2 cellular contexts compared by ENCODE assay signal in the genomic region with DNA sequence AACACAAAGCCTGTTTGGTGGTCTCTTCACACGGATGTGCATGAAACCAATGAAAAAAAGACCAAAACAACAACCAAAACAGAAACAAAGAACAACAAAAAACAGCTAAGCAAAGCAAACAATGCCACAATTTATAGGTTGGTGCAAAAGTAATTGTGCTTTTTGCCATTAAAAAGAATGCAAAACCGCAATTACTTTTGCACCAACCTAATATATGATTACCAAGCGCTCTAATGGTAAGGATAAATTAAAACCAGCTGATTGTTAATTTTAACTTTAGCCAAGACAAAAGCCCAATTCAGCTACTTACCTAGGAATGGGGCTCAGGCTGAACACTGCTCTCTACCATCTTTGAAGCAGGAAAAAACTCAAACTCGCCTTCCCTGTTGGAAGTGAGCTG.
TF ChIP-seq lines count a peak whose summit lies in the region.

No MANE protein-coding gene starts in this region.

TF ChIP-seq in HepG2, 621 proteins besides CTCF, POLR2A, EP300 and RAD21:
- TF ChIP-seq MAF1 (CRISPR knock-in tag; IDR thresholded peaks at IDR 0.05; ENCODE audit: borderline replicate concordance): no peak
- TF ChIP-seq, protein P1, sequence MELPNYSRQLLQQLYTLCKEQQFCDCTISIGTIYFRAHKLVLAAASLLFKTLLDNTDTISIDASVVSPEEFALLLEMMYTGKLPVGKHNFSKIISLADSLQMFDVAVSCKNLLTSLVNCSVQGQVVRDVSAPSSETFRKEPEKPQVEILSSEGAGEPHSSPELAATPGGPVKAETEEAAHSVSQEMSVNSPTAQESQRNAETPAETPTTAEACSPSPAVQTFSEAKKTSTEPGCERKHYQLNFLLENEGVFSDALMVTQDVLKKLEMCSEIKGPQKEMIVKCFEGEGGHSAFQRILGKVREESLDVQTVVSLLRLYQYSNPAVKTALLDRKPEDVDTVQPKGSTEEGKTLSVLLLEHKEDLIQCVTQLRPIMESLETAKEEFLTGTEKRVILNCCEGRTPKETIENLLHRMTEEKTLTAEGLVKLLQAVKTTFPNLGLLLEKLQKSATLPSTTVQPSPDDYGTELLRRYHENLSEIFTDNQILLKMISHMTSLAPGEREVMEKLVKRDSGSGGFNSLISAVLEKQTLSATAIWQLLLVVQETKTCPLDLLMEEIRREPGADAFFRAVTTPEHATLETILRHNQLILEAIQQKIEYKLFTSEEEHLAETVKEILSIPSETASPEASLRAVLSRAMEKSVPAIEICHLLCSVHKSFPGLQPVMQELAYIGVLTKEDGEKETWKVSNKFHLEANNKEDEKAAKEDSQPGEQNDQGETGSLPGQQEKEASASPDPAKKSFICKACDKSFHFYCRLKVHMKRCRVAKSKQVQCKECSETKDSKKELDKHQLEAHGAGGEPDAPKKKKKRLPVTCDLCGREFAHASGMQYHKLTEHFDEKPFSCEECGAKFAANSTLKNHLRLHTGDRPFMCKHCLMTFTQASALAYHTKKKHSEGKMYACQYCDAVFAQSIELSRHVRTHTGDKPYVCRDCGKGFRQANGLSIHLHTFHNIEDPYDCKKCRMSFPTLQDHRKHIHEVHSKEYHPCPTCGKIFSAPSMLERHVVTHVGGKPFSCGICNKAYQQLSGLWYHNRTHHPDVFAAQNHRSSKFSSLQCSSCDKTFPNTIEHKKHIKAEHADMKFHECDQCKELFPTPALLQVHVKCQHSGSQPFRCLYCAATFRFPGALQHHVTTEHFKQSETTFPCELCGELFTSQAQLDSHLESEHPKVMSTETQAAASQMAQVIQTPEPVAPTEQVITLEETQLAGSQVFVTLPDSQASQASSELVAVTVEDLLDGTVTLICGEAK (IDR thresholded peaks at IDR 0.05): peak; percentile 68
- TF ChIP-seq, protein P1 (CRISPR knock-in tag; IDR thresholded peaks at IDR 0.05): no peak
TF ChIP-seq in HepG2: peak in this region for 1.

TF ChIP-seq in WTC11, 78 proteins besides CTCF, POLR2A, EP300 and RAD21:
- no peak for TF ChIP-seq ZNF232 (CRISPR knock-in tag; IDR thresholded peaks at IDR 0.05)
- TF ChIP-seq, protein P2, sequence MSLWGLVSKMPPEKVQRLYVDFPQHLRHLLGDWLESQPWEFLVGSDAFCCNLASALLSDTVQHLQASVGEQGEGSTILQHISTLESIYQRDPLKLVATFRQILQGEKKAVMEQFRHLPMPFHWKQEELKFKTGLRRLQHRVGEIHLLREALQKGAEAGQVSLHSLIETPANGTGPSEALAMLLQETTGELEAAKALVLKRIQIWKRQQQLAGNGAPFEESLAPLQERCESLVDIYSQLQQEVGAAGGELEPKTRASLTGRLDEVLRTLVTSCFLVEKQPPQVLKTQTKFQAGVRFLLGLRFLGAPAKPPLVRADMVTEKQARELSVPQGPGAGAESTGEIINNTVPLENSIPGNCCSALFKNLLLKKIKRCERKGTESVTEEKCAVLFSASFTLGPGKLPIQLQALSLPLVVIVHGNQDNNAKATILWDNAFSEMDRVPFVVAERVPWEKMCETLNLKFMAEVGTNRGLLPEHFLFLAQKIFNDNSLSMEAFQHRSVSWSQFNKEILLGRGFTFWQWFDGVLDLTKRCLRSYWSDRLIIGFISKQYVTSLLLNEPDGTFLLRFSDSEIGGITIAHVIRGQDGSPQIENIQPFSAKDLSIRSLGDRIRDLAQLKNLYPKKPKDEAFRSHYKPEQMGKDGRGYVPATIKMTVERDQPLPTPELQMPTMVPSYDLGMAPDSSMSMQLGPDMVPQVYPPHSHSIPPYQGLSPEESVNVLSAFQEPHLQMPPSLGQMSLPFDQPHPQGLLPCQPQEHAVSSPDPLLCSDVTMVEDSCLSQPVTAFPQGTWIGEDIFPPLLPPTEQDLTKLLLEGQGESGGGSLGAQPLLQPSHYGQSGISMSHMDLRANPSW (CRISPR knock-in tag; conservative IDR thresholded peaks at IDR 0.05; ENCODE audit: low read depth): no peak
- no peak for TF ChIP-seq GABPB1 (CRISPR knock-in tag; IDR thresholded peaks at IDR 0.05)
TF ChIP-seq in WTC11: peak in this region for 0.
